ENCODE assay signal across 8 cellular contexts in genomic region chr2:12715878-12716249, GRCh38.
A peak's percentile ranks its signal among the peaks of the same experiment; 100 is the strongest.
DNase-seq lines count a peak whose midpoint lies in the region; ATAC-seq lines count a peak whose summit lies in the region.

No MANE protein-coding gene starts in this region.

- H3K27me3 Mint-ChIP-seq in memory B cell = no peaks in the 10 kb centered on the region

- DNase-seq in DMS 273 (lab: John Stamatoyannopoulos, UW; ENCODE audit: unreplicated experiment) (peak; percentile 87), NCI-H510A (lab: John Stamatoyannopoulos, UW) (peak; percentile 53), ecto neural progenitor cell (ENCODE audit: low spot score) (peak; percentile 81), memory B cell (ENCODE audit: low spot score in 2 of 2) (peak; percentile 72 to 75), OCI-M2 (lab: John Stamatoyannopoulos, UW; ENCODE audit: unreplicated experiment) (no peak)
- peak; percentile 81 to 85 for DNase-seq in activated CD4-positive, alpha-beta T cell treated with anti-CD3 and anti-CD28 coated beads, Interleukin-2, amount 50 U/mL, for 48 hours
- peak; percentile 47 for DNase-seq in stimulated activated CD8-positive, alpha-beta memory T cell treated with anti-CD3 and anti-CD28 coated beads, Interleukin-12 subunit alpha, Interleukin-12 subunit beta, amount 100 ng/mL, for 24 hours (ENCODE audit: extremely low read depth)

- no peaks in the 10 kb centered on the region for H3K9me3 Mint-ChIP-seq in memory B cell

- ATAC-seq in HG02642 (IDR thresholded peaks at IDR 0.05; ENCODE audit: poor library complexity, unreplicated experiment) = peak; percentile 33
- peak; percentile 40 for ATAC-seq in memory B cell (ENCODE audit: low read depth)

- H3K36me3 Mint-ChIP-seq in memory B cell = no peaks in the 10 kb centered on the region

- peak overlapping the region; percentile 93 for H3K27ac Mint-ChIP-seq in memory B cell

- H3K4me1 Mint-ChIP-seq in memory B cell = peaks cover 28% of the 10 kb centered on the region

- H3K4me3 Mint-ChIP-seq in memory B cell = peak overlapping the region; percentile 99
